In the genomic region with DNA sequence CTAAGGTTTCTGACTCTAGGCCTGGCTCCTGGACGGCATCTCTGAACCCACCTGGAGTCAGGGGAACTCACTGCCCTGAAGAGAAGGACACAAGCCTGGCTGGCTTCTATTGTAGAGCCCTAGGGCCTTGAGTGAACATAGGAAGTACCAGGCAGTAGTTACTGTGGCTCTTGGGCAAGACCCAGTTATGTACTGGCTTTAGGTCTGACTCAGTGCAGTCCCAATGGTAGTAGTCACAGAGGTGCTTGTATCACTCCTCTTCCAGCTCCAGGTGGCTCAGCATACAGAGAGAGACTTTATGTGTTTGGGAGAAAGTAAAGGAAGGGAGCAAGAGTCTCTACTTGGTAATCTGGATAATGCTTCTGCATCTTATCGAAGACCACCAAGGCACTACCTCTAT, we compare ENCODE assay signal across 27 cellular contexts.
"Had no signal": no experiment of that assay in that cellular context is flagged by ENCODE, and none has a peak within 500 bp of the region (broad histone marks: within the 10 kb centered on the region; RNA-seq: fewer than 3 reads in every experiment).

No MANE protein-coding gene starts in this region.

- H3K27ac ChIP-seq: coronary artery, esophagus muscularis mucosa, heart right ventricle, left lung, neural progenitor cell, parathyroid adenoma, right lobe of liver, stomach, thyroid gland had no signal

- H3K9me3 Mint-ChIP-seq: effector memory CD8-positive, alpha-beta T cell; naive thymus-derived CD4-positive, alpha-beta T cell; type B pancreatic cell had no signal

- H3K27me3 ChIP-seq: esophagus muscularis mucosa, heart right ventricle, left lung, neural progenitor cell, right lobe of liver, stomach, thyroid gland had no signal

- H2AFZ ChIP-seq: neural progenitor cell, parathyroid adenoma had no signal

- H3K4me1 Mint-ChIP-seq: naive thymus-derived CD4-positive, alpha-beta T cell; nephron; neural progenitor cell had no signal

- H3K4me1 ChIP-seq: esophagus muscularis mucosa, heart right ventricle, left lung, neural progenitor cell, parathyroid adenoma, right lobe of liver, stomach, thyroid gland had no signal

- H3K4me3 ChIP-seq: coronary artery, esophagus muscularis mucosa, heart right ventricle, left lung, neural progenitor cell, right lobe of liver, stomach, thyroid gland had no signal

- H3K27ac Mint-ChIP-seq: effector memory CD8-positive, alpha-beta T cell; naive thymus-derived CD4-positive, alpha-beta T cell; nephron; neural progenitor cell; progenitor cell of endocrine pancreas; type B pancreatic cell had no signal

- ATAC-seq: effector memory CD8-positive, alpha-beta T cell; heart right ventricle; left cardiac atrium; left lung; naive thymus-derived CD4-positive, alpha-beta T cell; right lobe of liver had no signal

- FAIRE-seq: endometrium, islet of Langerhans, small intestine had no signal

- H3K9ac ChIP-seq: neural progenitor cell, parathyroid adenoma had no signal

- H3K36me3 ChIP-seq: esophagus muscularis mucosa, heart right ventricle, left lung, neural progenitor cell, right lobe of liver, stomach, thyroid gland had no signal

- H3K4me2 ChIP-seq: neural progenitor cell had no signal

- DNase-seq: dermis blood vessel endothelial cell; effector memory CD8-positive, alpha-beta T cell; foreskin melanocyte; glutamatergic neuron; heart right ventricle; hippocampal formation; left cardiac atrium; left lung; mesendoderm; midbrain; naive thymus-derived CD4-positive, alpha-beta T cell; right lobe of liver; small intestine; stimulated activated CD4-positive, alpha-beta T cell treated with anti-CD3 and anti-CD28 coated beads, Interleukin-15, amount 100 ng/mL, for 24 hours; stimulated activated CD4-positive, alpha-beta T cell treated with anti-CD3 and anti-CD28 coated beads, Interleukin-2, amount 100 ng/mL, for 48 hours; stimulated activated naive CD4-positive, alpha-beta T cell treated with Interleukin-2 at 50 U/mL for 16 hours; stomach; thyroid gland had no signal

- H3K4me3 Mint-ChIP-seq: effector memory CD8-positive, alpha-beta T cell; naive thymus-derived CD4-positive, alpha-beta T cell; nephron; neural progenitor cell; type B pancreatic cell had no signal

- H3K36me3 Mint-ChIP-seq: naive thymus-derived CD4-positive, alpha-beta T cell; neural progenitor cell; type B pancreatic cell had no signal

- H3K9me3 ChIP-seq: left lung, stomach, thyroid gland had no signal

- H3K79me2 ChIP-seq: parathyroid adenoma had no signal
